7 cellular contexts compared by ENCODE assay signal in genomic region chr22:37052386-37053309, GRCh38. TPM values are rescaled to one million over a fixed set of nuclear protein-coding genes. Genes with fewer than 3 reads are reported as not detected.
DNase-seq lines count a peak whose midpoint lies in the region; ATAC-seq and TF ChIP-seq lines count a peak whose summit lies in the region.

No MANE protein-coding gene starts in this region.

- H3K9me3 ChIP-seq in iPS-18a (ENCODE audit: control insufficient read depth, low read depth, low read length): no peaks in the 10 kb centered on the region

- peak overlapping the region; percentile 77 for H3K4me3 ChIP-seq in iPS-18a (ENCODE audit: low read length)

- DNase-seq in HFFc6: no peak
- DNase-seq in activated naive CD4-positive, alpha-beta T cell treated with anti-CD3 and anti-CD28 coated beads, Interleukin-2, amount 50 U/mL, for 72 hours (ENCODE audit: low spot score in 2 of 2): no peak
- DNase-seq in stimulated activated naive B cell treated with anti-CD40 and anti-IgM and Interleukin-4, amounts not matched to agents 10 μg/mL and 1 μg/mL and 100 μg/mL, for 72 hours: no peak
- no peak for DNase-seq in epidermal melanocyte (ENCODE audit: insufficient read length, low spot score)
- DNase-seq in stimulated activated naive CD4-positive, alpha-beta T cell treated with Interleukin-2 at 50 U/mL for 16 hours (lab: John Stamatoyannopoulos, UW): no peak

- H3K27me3 Mint-ChIP-seq in HFFc6 (ENCODE audit: insufficient read depth): peaks cover 1% of the 10 kb centered on the region
- H3K27me3 Mint-ChIP-seq in stimulated activated naive B cell treated with anti-CD40 and anti-IgM and Interleukin-4, amounts not matched to agents 10 μg/mL and 1 μg/mL and 100 μg/mL, for 72 hours: no peaks in the 10 kb centered on the region

- no peaks in the 10 kb centered on the region for H3K4me1 ChIP-seq in iPS-18a (ENCODE audit: control insufficient read depth, low read depth, low read length)

- H3K27ac ChIP-seq in iPS-18a (ENCODE audit: low read length): no peak overlapping the region

- no peaks in the 10 kb centered on the region for H3K9me3 Mint-ChIP-seq in HFFc6
- no peaks in the 10 kb centered on the region for H3K9me3 Mint-ChIP-seq in activated naive CD4-positive, alpha-beta T cell treated with anti-CD3 and anti-CD28 coated beads, Interleukin-2, amount 50 U/mL, for 72 hours
- H3K9me3 Mint-ChIP-seq in stimulated activated naive B cell treated with anti-CD40 and anti-IgM and Interleukin-4, amounts not matched to agents 10 μg/mL and 1 μg/mL and 100 μg/mL, for 72 hours: no peaks in the 10 kb centered on the region

- peaks cover 9% of the 10 kb centered on the region for H3K36me3 ChIP-seq in iPS-18a (ENCODE audit: control insufficient read depth, low read depth, low read length)

- ATAC-seq in activated naive CD4-positive, alpha-beta T cell treated with anti-CD3 and anti-CD28 coated beads, Interleukin-2, amount 50 U/mL, for 72 hours: no peak
- no peak for ATAC-seq in stimulated activated naive B cell treated with anti-CD40 and anti-IgM and Interleukin-4, amounts not matched to agents 10 μg/mL and 1 μg/mL and 100 μg/mL, for 72 hours (replicated peaks)
- ATAC-seq in HG03139 (IDR thresholded peaks at IDR 0.05; ENCODE audit: unreplicated experiment): no peak

- peaks cover 5% of the 10 kb centered on the region for H3K27me3 ChIP-seq in iPS-18a (ENCODE audit: control insufficient read depth, insufficient read depth, low read length)

- H3K27ac Mint-ChIP-seq in HFFc6: peak overlapping the region; percentile 83
- peak overlapping the region; percentile 30 to 70 for H3K27ac Mint-ChIP-seq in activated naive CD4-positive, alpha-beta T cell treated with anti-CD3 and anti-CD28 coated beads, Interleukin-2, amount 50 U/mL, for 72 hours
- H3K27ac Mint-ChIP-seq in stimulated activated naive B cell treated with anti-CD40 and anti-IgM and Interleukin-4, amounts not matched to agents 10 μg/mL and 1 μg/mL and 100 μg/mL, for 72 hours: peak overlapping the region; percentile 83

- H3K4me3 Mint-ChIP-seq in HFFc6: peak overlapping the region; percentile 90
- peak overlapping the region; percentile 78 to 85 for H3K4me3 Mint-ChIP-seq in stimulated activated naive B cell treated with anti-CD40 and anti-IgM and Interleukin-4, amounts not matched to agents 10 μg/mL and 1 μg/mL and 100 μg/mL, for 72 hours

- TF ChIP-seq CTCF in HFFc6 (IDR thresholded peaks at IDR 0.05): no peak

- H3K36me3 Mint-ChIP-seq in HFFc6 (ENCODE audit: low read depth): no peaks in the 10 kb centered on the region
- no peaks in the 10 kb centered on the region for H3K36me3 Mint-ChIP-seq in activated naive CD4-positive, alpha-beta T cell treated with anti-CD3 and anti-CD28 coated beads, Interleukin-2, amount 50 U/mL, for 72 hours
- peaks cover 27% of the 10 kb centered on the region in 2 donors for H3K36me3 Mint-ChIP-seq in stimulated activated naive B cell treated with anti-CD40 and anti-IgM and Interleukin-4, amounts not matched to agents 10 μg/mL and 1 μg/mL and 100 μg/mL, for 72 hours

- H3K9ac ChIP-seq in iPS-18a (ENCODE audit: low read length): peak overlapping the region; percentile 73

- H3K4me1 Mint-ChIP-seq in HFFc6 (ENCODE audit: low read depth): peaks cover 16% of the 10 kb centered on the region
- peaks cover 13 to 27% of the 10 kb centered on the region in 2 donors for H3K4me1 Mint-ChIP-seq in stimulated activated naive B cell treated with anti-CD40 and anti-IgM and Interleukin-4, amounts not matched to agents 10 μg/mL and 1 μg/mL and 100 μg/mL, for 72 hours

RNA-seq across cellular contexts. Expression of gene KCTD17, which starts 1.1 kb away (rescaled TPM):
- 10 to 100 TPM; 39.8 to 46.4 (median 43.3) TPM for total RNA-seq in HFFc6 (2021; fragmentation: NEBNext Ultra II Directional; extraction: Animal tissue kit (Norgen Biotek cat#: 25700))
- total RNA-seq in activated naive CD4-positive, alpha-beta T cell treated with anti-CD3 and anti-CD28 coated beads, Interleukin-2, amount 50 U/mL, for 72 hours: 10 to 100 TPM; 20.0 to 35.7 TPM

RNA-seq across cellular contexts. Expression of gene MPST, which starts 33.1 kb away (rescaled TPM):
- 10 to 100 TPM; 24.9 to 35.5 (median 27.5) TPM for total RNA-seq in HFFc6 (2021; fragmentation: NEBNext Ultra II Directional; extraction: Animal tissue kit (Norgen Biotek cat#: 25700))
- 10 to 100 TPM; 20.9 to 23.2 TPM for total RNA-seq in activated naive CD4-positive, alpha-beta T cell treated with anti-CD3 and anti-CD28 coated beads, Interleukin-2, amount 50 U/mL, for 72 hours

RNA-seq across cellular contexts. Expression of gene TST, which starts 33.4 kb away (rescaled TPM):
- total RNA-seq in HFFc6 (2021; fragmentation: NEBNext Ultra II Directional; extraction: Animal tissue kit (Norgen Biotek cat#: 25700)): 10 to 100 TPM; 18.6 to 32.8 (median 21.7) TPM
- 1 to 10 TPM; 5.1 to 5.3 TPM for total RNA-seq in activated naive CD4-positive, alpha-beta T cell treated with anti-CD3 and anti-CD28 coated beads, Interleukin-2, amount 50 U/mL, for 72 hours

RNA-seq across cellular contexts. Expression of gene TMPRSS6, which starts 56.9 kb away (rescaled TPM):
- total RNA-seq in HFFc6 (2021; fragmentation: NEBNext Ultra II Directional; extraction: Animal tissue kit (Norgen Biotek cat#: 25700)): not detected
- total RNA-seq in activated naive CD4-positive, alpha-beta T cell treated with anti-CD3 and anti-CD28 coated beads, Interleukin-2, amount 50 U/mL, for 72 hours: 10 to 100 TPM in 1 of 2 donors, 1 to 10 TPM in 1; 8.7 to 27.8 TPM
